ENCODE assay signal across 9 cellular contexts in the genomic region with DNA sequence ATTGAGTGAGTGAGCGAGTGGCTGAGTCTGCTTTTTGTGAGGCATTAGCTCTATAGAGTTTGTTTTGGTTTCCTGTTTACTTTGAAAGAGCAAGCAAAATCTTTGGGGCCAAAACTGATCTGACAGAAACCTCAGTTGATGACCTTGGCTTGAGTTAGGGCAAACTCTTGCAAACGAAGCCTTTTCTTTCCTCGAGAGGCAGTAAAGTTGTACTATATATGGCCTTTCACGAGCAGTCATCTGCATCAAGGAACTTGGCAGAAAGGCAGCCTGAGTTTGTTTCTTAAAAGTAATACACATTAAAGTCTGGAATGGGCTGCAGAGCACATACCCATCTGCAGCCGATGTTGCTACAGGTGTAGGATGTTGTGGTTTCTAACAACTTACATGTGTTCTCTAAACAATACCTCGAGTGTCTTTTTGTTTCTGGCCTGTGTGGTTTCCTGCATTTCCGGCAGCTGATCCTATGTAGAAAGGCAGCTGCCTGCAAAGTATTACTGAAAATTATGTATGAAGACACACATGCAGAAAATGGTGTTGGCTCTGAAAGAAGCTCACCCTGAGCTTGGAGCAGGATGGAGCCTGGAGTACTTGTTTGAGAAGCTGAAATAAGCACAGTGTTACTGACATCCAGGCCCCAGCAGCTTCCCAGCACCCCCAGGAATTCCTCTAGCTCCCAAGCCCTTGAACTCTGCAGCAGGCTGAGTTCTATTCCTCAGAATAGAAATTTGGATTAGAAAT.
DNase-seq lines count a peak whose midpoint lies in the region; ATAC-seq, FAIRE-seq and TF ChIP-seq lines count a peak whose summit lies in the region.
"Had no signal": no experiment of that assay in that cellular context is flagged by ENCODE, and none has a peak within 500 bp of the region (broad histone marks: within the 10 kb centered on the region; RNA-seq: fewer than 3 reads in every experiment).

No MANE protein-coding gene starts in this region.

- no peak for FAIRE-seq in astrocyte (lab: Jason Lieb, UNC)

- H3K79me2 ChIP-seq in astrocyte (ENCODE audit: insufficient read depth, low read length): no peaks in the 10 kb centered on the region

- H2BK15ac ChIP-seq in neuronal stem cell (ENCODE audit: low read length): no peak overlapping the region

- H3K23ac ChIP-seq in neuronal stem cell (ENCODE audit: low read depth, low read length, poor library complexity): no peak overlapping the region

- no peak overlapping the region for H2BK12ac ChIP-seq in neuronal stem cell (ENCODE audit: low read length)

- H2AK5ac ChIP-seq in neuronal stem cell (ENCODE audit: low read depth, low read length): no peak overlapping the region

- no peak for TF ChIP-seq CTCF in astrocyte (IDR thresholded peaks at IDR 0.05; ENCODE audit: insufficient read depth, low read depth, low read length)

- peak; percentile 15 for DNase-seq in KBM-7
- peak; percentile 72 for DNase-seq in astrocyte (ENCODE audit: low read depth)
- DNase-seq in NCI-H1694 (lab: John Stamatoyannopoulos, UW): no peak
- DNase-seq in EL: no peak
- DNase-seq in neuronal stem cell (ENCODE audit: low spot score): no peak
- DNase-seq: heart right ventricle had no signal

- H4K91ac ChIP-seq in neuronal stem cell (ENCODE audit: low read depth, low read length, poor library complexity): no peak overlapping the region

- H2BK5ac ChIP-seq in neuronal stem cell (ENCODE audit: low read length): no peak overlapping the region

- H3K36me3 ChIP-seq in astrocyte (ENCODE audit: insufficient read depth, low read length) (no peaks in the 10 kb centered on the region), neuronal stem cell (replicated peaks in 1 of 2; ENCODE audit: control insufficient read depth in 2 of 2, insufficient read depth in 2 of 2, low read length in 2 of 2) (no peaks in the 10 kb centered on the region)
- H3K36me3 ChIP-seq: heart right ventricle, SJSA1 had no signal

- H3K4ac ChIP-seq in neuronal stem cell (ENCODE audit: low read length): no peak overlapping the region

- no peak overlapping the region for H3K4me3 Mint-ChIP-seq in astrocyte (ENCODE audit: unreplicated experiment)

- H3K9me3 ChIP-seq in astrocyte (ENCODE audit: insufficient read depth, low read depth, low read length): no peaks in the 10 kb centered on the region
- peaks cover 0 to 7% of the 10 kb centered on the region in 2 donors for H3K9me3 ChIP-seq in neuronal stem cell (replicated peaks in 1 of 2; ENCODE audit: control insufficient read depth in 2 of 2, insufficient read depth in 1 of 2, low read depth in 1 of 2, low read length in 2 of 2)

- no CpG with 5 or more reads among the region's 7 CpGs for WGBS in neuronal stem cell (ENCODE audit: extremely low coverage in 2 of 2, insufficient read length in 2 of 2, insufficient replicate concordance in 1 of 2), 2 donors

- no peaks in the 10 kb centered on the region for H3K79me1 ChIP-seq in neuronal stem cell (ENCODE audit: low read depth, low read length)

- no peaks in the 10 kb centered on the region for H4K20me1 ChIP-seq in astrocyte (ENCODE audit: insufficient read depth, low read length)

- H3K4me2 ChIP-seq in astrocyte (ENCODE audit: low read length) (peak overlapping the region; percentile 47), neuronal stem cell (ENCODE audit: insufficient read depth, low read length, poor library complexity, severe bottlenecking) (no peak overlapping the region)

- no peak overlapping the region for H4K8ac ChIP-seq in neuronal stem cell (ENCODE audit: low read depth, low read length)

- H3K27me3 ChIP-seq in astrocyte (ENCODE audit: insufficient read depth, low read length) (no peaks in the 10 kb centered on the region), neuronal stem cell (ENCODE audit: control insufficient read depth in 3 of 3, insufficient read depth in 3 of 3, low read depth in 1 of 3, low read length in 3 of 3) (peaks cover 0 to 6% (median 5%) of the 10 kb centered on the region in 3 experiments)
- H3K27me3 ChIP-seq: SJSA1 had no signal

- ATAC-seq in GM18858 (IDR thresholded peaks at IDR 0.05; ENCODE audit: unreplicated experiment) (peak; percentile 93), GM21619 (IDR thresholded peaks at IDR 0.05; ENCODE audit: unreplicated experiment) (peak; percentile 92)

- in situ Hi-C loops in KBM-7 (cut with MboI; ENCODE audit: low pct_unique_long_range_greater_than_20kb, low sequenced_read_pairs): no loop called here

- H3K4me1 ChIP-seq in astrocyte (ENCODE audit: insufficient read depth, low read length) (peaks cover 11% of the 10 kb centered on the region), neuronal stem cell (ENCODE audit: control insufficient read depth in 2 of 2, insufficient read depth in 1 of 2, low read depth in 1 of 2, low read length in 2 of 2) (peaks cover 0 to 2% of the 10 kb centered on the region in 2 donors)

- H3K4me1 Mint-ChIP-seq in astrocyte (ENCODE audit: low read depth, unreplicated experiment): peaks cover 4% of the 10 kb centered on the region

- H3K4me3 ChIP-seq in astrocyte (ENCODE audit: insufficient read depth, low read depth, low read length) (no peak overlapping the region), neuronal stem cell (ENCODE audit: low read length in 2 of 2) (no peak overlapping the region)
- H3K4me3 ChIP-seq: heart right ventricle, SJSA1 had no signal

- H3K27ac ChIP-seq in astrocyte (ENCODE audit: low read depth, low read length) (no peak overlapping the region), neuronal stem cell (replicated peaks; ENCODE audit: low read length) (no peak overlapping the region)
- H3K27ac ChIP-seq: heart right ventricle, SJSA1 had no signal

- peaks cover 12% of the 10 kb centered on the region for H3K27me3 Mint-ChIP-seq in astrocyte (ENCODE audit: low read depth, unreplicated experiment)

- H3K9ac ChIP-seq in astrocyte (ENCODE audit: low read length) (no peak overlapping the region), neuronal stem cell (ENCODE audit: low read depth, low read length, poor library complexity) (no peak overlapping the region)

- H2AFZ ChIP-seq in astrocyte (ENCODE audit: low read depth, low read length): no peak overlapping the region
- no peak overlapping the region for H2AFZ ChIP-seq in neuronal stem cell (ENCODE audit: low read length)

- H3K18ac ChIP-seq in neuronal stem cell (ENCODE audit: low read length): no peak overlapping the region

- H2BK120ac ChIP-seq in neuronal stem cell (ENCODE audit: low read depth, low read length): no peak overlapping the region

- no peak overlapping the region for H3K14ac ChIP-seq in neuronal stem cell (ENCODE audit: low read length)

- H3K27ac Mint-ChIP-seq in astrocyte (ENCODE audit: unreplicated experiment): no peak overlapping the region

- peaks cover 26% of the 10 kb centered on the region for H3K9me3 Mint-ChIP-seq in astrocyte (ENCODE audit: unreplicated experiment)

- H3K36me3 Mint-ChIP-seq in astrocyte (ENCODE audit: low read depth, unreplicated experiment): peaks cover 2% of the 10 kb centered on the region

Comparison
In these comparisons a context has a peak if more than half of its experiments do, and no peak if none do; other contexts are left out.
1. DNase-seq: peak in KBM-7 (single experiment) and astrocyte (single experiment); none in NCI-H1694 (single experiment), EL (single experiment) and neuronal stem cell (single experiment).